ENCODE assay signal across 15 cellular contexts in genomic region chr2:191866195-191866594, GRCh38. TPM values are rescaled to one million over a fixed set of nuclear protein-coding genes. Genes with fewer than 3 reads are reported as not detected.
DNase-seq lines count a peak whose midpoint lies in the region; ATAC-seq, FAIRE-seq and TF ChIP-seq lines count a peak whose summit lies in the region.
"Had no signal": no experiment of that assay in that cellular context is flagged by ENCODE, and none has a peak within 500 bp of the region (broad histone marks: within the 10 kb centered on the region; RNA-seq: fewer than 3 reads in every experiment).

No MANE protein-coding gene starts in this region.

- no TSS peak for BruUV-seq in HepG2 (replicated peaks; lab: Mats Ljungman, UMichigan)

- POLR2A ChIA-PET in HepG2 (lab: Yijun Ruan, JAX), result interaction anchor here (1.0 to 7.4 kb wide), 5 partner anchors 10 to 48 kb away, joined by 3 to 69 read pairs (median 5); partner anchors contain the start of gene CAVIN2

- H3K27ac ChIP-seq in GM23248 (peak overlapping the region; percentile 88), body of pancreas (peak overlapping the region; percentile 37 to 73 (median 69)), HepG2 (ENCODE audit: extremely low read length, insufficient read depth, low read length) (peak overlapping the region; percentile 82), gastrocnemius medialis (peak overlapping the region; percentile 62 to 75 (median 66))
- H3K27ac ChIP-seq: neutrophil had no signal

- H3K9me2 ChIP-seq in GM23248 (ENCODE audit: insufficient read depth), result no peaks in the 10 kb centered on the region

- CTCF ChIA-PET in HepG2 (lab: Yijun Ruan, JAX; ENCODE audit: low intra/inter-chr PET ratio, low total read pairs), result interaction anchor here (0.9 kb wide), 1 partner anchor 54 kb away, joined by 3 read pairs; no protein-coding TSS in a partner anchor

- H3F3A ChIP-seq in GM23248 (ENCODE audit: insufficient read depth), result peaks cover 32% of the 10 kb centered on the region

- H3K36me3 ChIP-seq in GM23248 (ENCODE audit: low read depth), result no peaks in the 10 kb centered on the region
- H3K36me3 ChIP-seq in body of pancreas (replicated peaks in 1 of 2; ENCODE audit: insufficient read depth in 1 of 2, low read depth in 2 of 2), result no peaks in the 10 kb centered on the region
- H3K36me3 ChIP-seq in HepG2 (replicated peaks in 1 of 2; ENCODE audit: control insufficient read depth in 1 of 2, insufficient read depth in 2 of 2, low read length in 2 of 2), result no peaks in the 10 kb centered on the region
- no peaks in the 10 kb centered on the region for H3K36me3 ChIP-seq in gastrocnemius medialis
- H3K36me3 ChIP-seq: neutrophil had no signal

- no peaks in the 10 kb centered on the region for H3K27me3 ChIP-seq in GM23248 (replicated peaks; ENCODE audit: insufficient read depth)
- H3K27me3 ChIP-seq in body of pancreas, result no peaks in the 10 kb centered on the region
- no peaks in the 10 kb centered on the region for H3K27me3 ChIP-seq in HepG2 (ENCODE audit: control insufficient read depth in 1 of 2, insufficient read depth in 2 of 2, low read length in 2 of 2)
- no peaks in the 10 kb centered on the region for H3K27me3 ChIP-seq in gastrocnemius medialis
- H3K27me3 ChIP-seq: neutrophil had no signal

- H3K4me1 ChIP-seq in GM23248 (ENCODE audit: insufficient read depth) (peaks cover 50% of the 10 kb centered on the region), body of pancreas (peaks cover 25% of the 10 kb centered on the region), HepG2 (ENCODE audit: insufficient read depth, low read length) (peaks cover 92% of the 10 kb centered on the region), gastrocnemius medialis (peaks cover 0 to 28% of the 10 kb centered on the region in 2 donors)

- WGBS in GM23248 (ENCODE audit: low coverage in 1 of 2, low lambda C conversion rate in 2 of 2, missing lambda C conversion rate in 2 of 2), 2 experiments, result 60 to 61% methylated on average over 5 of the region's 5 CpGs
- WGBS in body of pancreas, 2 donors, result 71 to 81% methylated on average over 5 of the region's 5 CpGs
- WGBS in HepG2 (ENCODE audit: low lambda C conversion rate), result 68% methylated on average over 5 of the region's 5 CpGs

- H2AFZ ChIP-seq in GM23248, result peak overlapping the region; percentile 74
- H2AFZ ChIP-seq in HepG2 (ENCODE audit: low read length), result no peak overlapping the region

- TF ChIP-seq RAD21 in HepG2 (CRISPR knock-in tag; IDR thresholded peaks at IDR 0.05), result no peak

- H3K79me2 ChIP-seq in GM23248 (ENCODE audit: insufficient read depth) (no peaks in the 10 kb centered on the region), HepG2 (ENCODE audit: insufficient read depth, low read length) (no peaks in the 10 kb centered on the region)

- no peak for FAIRE-seq in HepG2 (lab: Jason Lieb, UNC)

- TF ChIP-seq CTCF in body of pancreas (IDR thresholded peaks at IDR 0.05) (no peak), HepG2 (CRISPR knock-in tag; IDR thresholded peaks at IDR 0.05) (no peak), gastrocnemius medialis (IDR thresholded peaks at IDR 0.05 in 4 of 5, conservative IDR thresholded peaks at IDR 0.05 in 1 of 5) (no peak), GM13976 (IDR thresholded peaks at IDR 0.05; ENCODE audit: borderline replicate concordance, control extremely low read depth, extremely low read depth, insufficient read depth, missing control alignments) (no peak), GM10266 (IDR thresholded peaks at IDR 0.05; ENCODE audit: control insufficient read depth, insufficient read depth, low read depth, missing control alignments) (no peak)

- H3K4me2 ChIP-seq in GM23248 (ENCODE audit: unreplicated experiment) (peak overlapping the region; percentile 63), HepG2 (ENCODE audit: low read depth, low read length) (peak overlapping the region; percentile 77)

- no peaks in the 10 kb centered on the region for H3K9me3 ChIP-seq in GM23248 (ENCODE audit: low read depth)
- no peaks in the 10 kb centered on the region for H3K9me3 ChIP-seq in body of pancreas
- no peaks in the 10 kb centered on the region for H3K9me3 ChIP-seq in HepG2 (ENCODE audit: low read length)
- H3K9me3 ChIP-seq in gastrocnemius medialis, result no peaks in the 10 kb centered on the region
- H3K9me3 ChIP-seq: neutrophil had no signal

- no peak for ATAC-seq in body of pancreas
- peak; percentile 1; the same call in 1 of the 3 replicates for ATAC-seq in HepG2
- ATAC-seq in gastrocnemius medialis, result no peak

- TF ChIP-seq POLR2A in body of pancreas (IDR thresholded peaks at IDR 0.05), result no peak
- TF ChIP-seq POLR2A in HepG2 (IDR thresholded peaks at IDR 0.05; ENCODE audit: insufficient read depth in 1 of 2, low read depth in 2 of 2, low read length in 2 of 2), result no peak
- no peak for TF ChIP-seq POLR2A in gastrocnemius medialis (IDR thresholded peaks at IDR 0.05)

- TF ChIP-seq EP300 in HepG2 (IDR thresholded peaks at IDR 0.05; ENCODE audit: low read depth in 2 of 2, low read length in 2 of 2), result no peak
- TF ChIP-seq EP300 in HepG2 (CRISPR knock-in tag; IDR thresholded peaks at IDR 0.05; ENCODE audit: borderline replicate concordance), result no peak

- H4K20me1 ChIP-seq in GM23248 (ENCODE audit: insufficient read depth) (no peaks in the 10 kb centered on the region), HepG2 (ENCODE audit: insufficient read depth, low read length) (no peaks in the 10 kb centered on the region)

- in situ Hi-C loops in GM23248 (cut with MboI) (no loop called here), HepG2 (cut with HindIII; ENCODE audit: extremely low pct_ligation_motif_present, low pct_unique_long_range_greater_than_20kb) (no loop called here), gastrocnemius medialis (cut with MboI; ENCODE audit: low sequenced_read_pairs in 4 of 4) (no loop called here), GM13976 (cut with MboI; ENCODE audit: low sequenced_read_pairs, unreplicated experiment) (no loop called here)

- H3K9ac ChIP-seq in GM23248 (peak overlapping the region; percentile 56), HepG2 (ENCODE audit: insufficient read depth, low read depth, low read length) (peak overlapping the region; percentile 50)

- intact Hi-C loops in body of pancreas (cut with DNase I) (no loop called here), HepG2 (cut with micrococcal nuclease; ENCODE audit: unreplicated experiment) (loop anchor here (2.0 to 10.0 kb wide), 4 partner anchors 53 to 229 kb away; no protein-coding TSS in a partner anchor), gastrocnemius medialis (cut with DNase I; ENCODE audit: low total_unique reads) (no loop called here)

- DNase-seq in GM23248 (no peak), body of pancreas (no peak), HepG2 (ENCODE audit: low spot score) (peak; percentile 23), gastrocnemius medialis (no peak), GDM1 (lab: John Stamatoyannopoulos, UW) (no peak), GM13976 (ENCODE audit: low spot score) (no peak), GM10266 (ENCODE audit: extremely low spot score) (no peak), NCI-H1930 (lab: John Stamatoyannopoulos, UW) (no peak)
- DNase-seq: activated naive CD8-positive, alpha-beta T cell treated with anti-CD3 and anti-CD28 coated beads for 36 hours; CD4-positive, CD25-positive, alpha-beta regulatory T cell; NCI-H187; T1000; trophoblast cell had no signal

- H3K4me3 ChIP-seq in GM23248 (no peak overlapping the region), body of pancreas (no peak overlapping the region), HepG2 (replicated peaks in 1 of 3; ENCODE audit: insufficient read depth in 1 of 3, low read depth in 2 of 3, low read length in 3 of 3) (peak overlapping the region in 1 of 3 experiments; percentile 20; a peak in 1 of 6 replicates), gastrocnemius medialis (no peak overlapping the region)

TF ChIP-seq in HepG2, 621 proteins besides CTCF, POLR2A, EP300 and RAD21 (continues in another document):
- TF ChIP-seq E2F1 (CRISPR knock-in tag; IDR thresholded peaks at IDR 0.05) (no peak), SALL1 (CRISPR knock-in tag; IDR thresholded peaks at IDR 0.05) (no peak)

RNA-seq across cellular contexts. Expression of gene CAVIN2, which starts 19.3 kb away (rescaled TPM):
- total RNA-seq in GM23248 (2014; rRNA removed; shearing (Covaris generic)), result 2.8 and 3.1 TPM in 2 replicates
- polyA plus RNA-seq in GM23248 (2016; fragmentation: Nextera tagmentation; extraction: Ambion mirVana), result 5.2 and 6.1 TPM in 2 replicates
- 10 to 100 TPM; 10.9 to 15.8 TPM for total RNA-seq in body of pancreas
- 7.6 and 11.2 TPM in 2 replicates for total RNA-seq in HepG2 (2016; rRNA removed; fragmentation: Illumina TruSeq; extraction: Trizol)
- 0.97 and 1.1 TPM in 2 replicates for total RNA-seq in HepG2 (2016; cell fraction: cytosol; rRNA removed; fragmentation: Illumina TruSeq; extraction: Trizol; ENCODE audit: low read depth)
- total RNA-seq in HepG2 (2016; cell fraction: insoluble cytoplasmic fraction; rRNA removed; fragmentation: Illumina TruSeq; extraction: Trizol), result 8.2 and 10.1 TPM in 2 replicates
- total RNA-seq in HepG2 (2016; cell fraction: membrane; rRNA removed; fragmentation: Illumina TruSeq; extraction: Trizol), result 3.2 and 3.5 TPM in 2 replicates
- total RNA-seq in HepG2 (2016; cell fraction: nucleus; rRNA removed; fragmentation: Illumina TruSeq; extraction: Trizol), result 5.9 and 6.7 TPM in 2 replicates
- polyA plus RNA-seq in HepG2 (2011; rRNA removed), result 28.1 and 38.8 TPM in 2 replicates
- 23.7 and 37.4 TPM in 2 replicates for polyA plus RNA-seq in HepG2 (2011; cell fraction: cytosol; rRNA removed)
- polyA plus RNA-seq in HepG2 (2011; cell fraction: nucleus; rRNA removed), result 11.3 and 13.2 TPM in 2 replicates
- 8.9 and 16.7 TPM in 2 replicates for polyA plus RNA-seq in HepG2 (2012)
- polyA plus RNA-seq in HepG2 (2016; cell fraction: cytosol; fragmentation: Illumina TruSeq; extraction: Trizol; ENCODE audit: low read depth), result 0.40 and 0.45 TPM in 2 replicates
- 10.7 and 12.0 TPM in 2 replicates for polyA plus RNA-seq in HepG2 (2016; cell fraction: insoluble cytoplasmic fraction; fragmentation: Illumina TruSeq; extraction: Trizol; ENCODE audit: low read depth)
- polyA plus RNA-seq in HepG2 (2016; cell fraction: membrane; fragmentation: Illumina TruSeq; extraction: Trizol; ENCODE audit: low read depth), result 0.98 and 1.5 TPM in 2 replicates
- 5.7 and 6.3 TPM in 2 replicates for polyA plus RNA-seq in HepG2 (2016; cell fraction: nucleus; fragmentation: Illumina TruSeq; extraction: Trizol; ENCODE audit: insufficient read depth, low read depth)
- 0.35 and 65.9 TPM in 2 replicates for polyA minus RNA-seq in HepG2 (2011; rRNA and poly(A)+ RNA removed; ENCODE audit: low replicate concordance)
- polyA minus RNA-seq in HepG2 (2011; cell fraction: cytosol; rRNA and poly(A)+ RNA removed), result 29.7 and 43.4 TPM in 2 replicates
- polyA minus RNA-seq in HepG2 (2011; cell fraction: nucleus; rRNA and poly(A)+ RNA removed), result 25.8 and 27.7 TPM in 2 replicates
- 10 to 100 TPM; 15.1 to 35.4 (median 31.1) TPM for total RNA-seq in gastrocnemius medialis
- total RNA-seq: activated CD8-positive, alpha-beta memory T cell treated with anti-CD3 and anti-CD28 coated beads for 36 hours; activated naive CD8-positive, alpha-beta T cell treated with anti-CD3 and anti-CD28 coated beads for 36 hours had no signal
- polyA plus RNA-seq: CD4-positive, CD25-positive, alpha-beta regulatory T cell had no signal
